In the genomic region with DNA sequence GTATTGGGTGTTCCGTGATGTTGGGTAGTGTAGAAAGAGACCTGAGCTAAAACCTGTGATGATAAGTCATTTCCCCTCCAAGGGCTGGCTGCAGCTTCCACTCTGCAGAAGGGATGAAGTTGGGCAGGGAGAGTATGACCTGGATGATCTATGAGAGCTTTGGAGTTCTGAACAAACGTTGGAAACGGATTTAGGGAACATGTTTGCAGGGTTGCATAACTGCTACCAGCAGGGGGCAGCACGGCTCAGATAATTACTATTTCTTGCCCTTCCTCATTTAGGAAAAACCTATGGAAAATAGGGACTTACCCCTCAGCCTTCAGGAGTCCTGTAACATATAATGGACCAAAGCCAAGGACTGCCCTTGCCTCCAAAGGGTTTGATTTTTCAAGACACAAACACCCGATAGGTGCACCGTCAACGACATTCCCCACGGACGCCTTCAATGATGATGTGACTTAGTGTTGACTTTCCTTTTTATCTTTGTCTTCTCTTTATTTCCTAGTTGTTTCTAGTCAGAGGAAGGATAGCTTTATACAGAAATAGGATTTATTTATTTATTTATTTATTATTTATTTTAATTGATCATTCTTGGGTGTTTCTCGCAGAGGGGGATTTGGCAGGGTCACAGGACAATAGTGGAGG, we compare ENCODE assay signal across 8 cellular contexts.
DNase-seq lines count a peak whose midpoint lies in the region; ATAC-seq, FAIRE-seq and TF ChIP-seq lines count a peak whose summit lies in the region.

No MANE protein-coding gene starts in this region.

- POLR2A ChIA-PET in BJ (lab: Charles Lee), result no interaction called here
- POLR2A ChIA-PET in MCF 10A (lab: Yijun Ruan, JAX), result interaction anchor here (0.7 to 2.6 kb wide), 11 partner anchors 9 to 1285 kb away, joined by 3 to 22 read pairs (median 4); partner anchors contain the start of gene SASH1

- no peaks in the 10 kb centered on the region for H3K36me3 Mint-ChIP-seq in MCF 10A (ENCODE audit: insufficient read depth, unreplicated experiment)

- H2AFZ ChIP-seq in keratinocyte (ENCODE audit: control insufficient read depth, low read length), result no peak overlapping the region

- no TSS peak for BruUV-seq in MCF 10A (replicated peaks; lab: Mats Ljungman, UMichigan)

- TF ChIP-seq CTCF in BJ (IDR thresholded peaks at IDR 0.05; ENCODE audit: insufficient read depth, low read depth, low read length) (peak; percentile 81), MCF 10A (IDR thresholded peaks at IDR 0.05; ENCODE audit: unreplicated experiment) (peak; percentile 76), keratinocyte (optimal IDR thresholded peaks at IDR 0.05 in 1 of 3, IDR thresholded peaks at IDR 0.05 in 1 of 3, conservative IDR thresholded peaks at IDR 0.05 in 1 of 3; ENCODE audit: extremely low read depth in 1 of 3, insufficient read depth in 2 of 3, low read length in 3 of 3) (peak; percentile 72 to 83 (median 74))

- H3K9ac ChIP-seq in keratinocyte (ENCODE audit: control insufficient read depth, extremely low read depth, insufficient read depth, low read length), result no peak overlapping the region

- H3K9me1 ChIP-seq in keratinocyte (ENCODE audit: control insufficient read depth, extremely low read depth, insufficient read depth, low read length), result no peaks in the 10 kb centered on the region

- DNase-seq in BJ (ENCODE audit: low read depth) (no peak), H4 (ENCODE audit: low spot score) (peak; percentile 29), RPMI7951 (ENCODE audit: low read depth) (peak; percentile 50), MCF 10A (ENCODE audit: unreplicated experiment) (peak; percentile 72), keratinocyte (ENCODE audit: low read depth, low spot score) (no peak)
- peak; percentile 6 for DNase-seq in stimulated activated CD8-positive, alpha-beta memory T cell treated with anti-CD3 and anti-CD28 coated beads, Interleukin-4, amount 100 ng/mL, for 24 hours (ENCODE audit: low read depth)

- H3K9me3 ChIP-seq in keratinocyte (ENCODE audit: control insufficient read depth, low read depth, low read length), result no peaks in the 10 kb centered on the region

- no peak overlapping the region for H3K27ac Mint-ChIP-seq in MCF 10A (ENCODE audit: low read depth, unreplicated experiment)

- no peaks in the 10 kb centered on the region for H3K4me1 Mint-ChIP-seq in MCF 10A (ENCODE audit: insufficient read depth, unreplicated experiment)

- H3K4me1 ChIP-seq in keratinocyte (ENCODE audit: control insufficient read depth, extremely low read depth, insufficient read depth, low read length), result no peaks in the 10 kb centered on the region

- no peaks in the 10 kb centered on the region for H3K79me2 ChIP-seq in keratinocyte (ENCODE audit: control insufficient read depth, insufficient read depth, low read length)

- dilution Hi-C loops in keratinocyte (cut with MboI; ENCODE audit: extremely low pct_ligation_motif_present, low sequenced_read_pairs), result no loop called here

- ATAC-seq in HG03457 (IDR thresholded peaks at IDR 0.05; ENCODE audit: unreplicated experiment), result no peak
- no peak for ATAC-seq in HG03354 (IDR thresholded peaks at IDR 0.05; ENCODE audit: poor library complexity, severe bottlenecking, unreplicated experiment)

- intact Hi-C loops in MCF 10A (cut with micrococcal nuclease), result loop anchor here (1.0 to 5.0 kb wide), 3 partner anchors 74 to 287 kb away; partner anchors contain the start of gene SASH1

- H3K27me3 Mint-ChIP-seq in MCF 10A (ENCODE audit: insufficient read depth, unreplicated experiment), result no peaks in the 10 kb centered on the region

- no peak overlapping the region for H3K27ac ChIP-seq in keratinocyte (ENCODE audit: control insufficient read depth, insufficient read depth, low read length)

- H3K27me3 ChIP-seq in BJ (ENCODE audit: control insufficient read depth, insufficient read depth, low read length) (no peaks in the 10 kb centered on the region), keratinocyte (ENCODE audit: control insufficient read depth, extremely low read depth, insufficient read depth, low read length) (no peaks in the 10 kb centered on the region)

- no peaks in the 10 kb centered on the region for H3K36me3 ChIP-seq in BJ (ENCODE audit: control insufficient read depth, insufficient read depth, low read length)
- H3K36me3 ChIP-seq in keratinocyte (ENCODE audit: control insufficient read depth in 2 of 2, extremely low read depth in 1 of 2, insufficient read depth in 2 of 2, low read length in 2 of 2), result no peaks in the 10 kb centered on the region

- H3K4me3 Mint-ChIP-seq in MCF 10A (ENCODE audit: unreplicated experiment), result no peak overlapping the region

- no peaks in the 10 kb centered on the region for H3K9me3 Mint-ChIP-seq in MCF 10A (ENCODE audit: unreplicated experiment)

- H3K4me3 ChIP-seq in BJ (ENCODE audit: low read depth, low read length) (no peak overlapping the region), keratinocyte (ENCODE audit: control insufficient read depth in 2 of 3, extremely low read depth in 1 of 3, insufficient read depth in 2 of 3, low read depth in 1 of 3, low read length in 3 of 3) (no peak overlapping the region)

- no peaks in the 10 kb centered on the region for H4K20me1 ChIP-seq in keratinocyte (ENCODE audit: control insufficient read depth, extremely low read depth, insufficient read depth, low read length)

- H3K4me2 ChIP-seq in keratinocyte (ENCODE audit: control insufficient read depth, extremely low read depth, insufficient read depth, low read depth, low read length), result no peak overlapping the region

- CTCF ChIA-PET in BJ (lab: Yijun Ruan, JAX) (interaction anchor here (0.7 to 3.2 kb wide), 32 partner anchors 9 to 796 kb away, joined by 3 to 61 read pairs (median 5); partner anchors contain the start of gene SAMD5), MCF 10A (lab: Yijun Ruan, JAX) (interaction anchor here (0.6 to 3.7 kb wide), 57 partner anchors 8 to 804 kb away, joined by 3 to 258 read pairs (median 4); no protein-coding TSS in a partner anchor)

- peak; percentile 88 for FAIRE-seq in keratinocyte (lab: Jason Lieb, UNC)

Comparison
In these comparisons a context has a peak if more than half of its experiments do, and no peak if none do; other contexts are left out.
1. DNase-seq: peak in H4 (single experiment), RPMI7951 (single experiment), MCF 10A (single experiment) and stimulated activated CD8-positive, alpha-beta memory T cell treated with anti-CD3 and anti-CD28 coated beads, Interleukin-4, amount 100 ng/mL, for 24 hours (single experiment); none in BJ (single experiment) and keratinocyte (single experiment).
2. Peak in every context shown above with its lines, with median percentiles within 50 percentile points of each other: CTCF ChIP-seq.